Comparison of ENCODE assay signal across 9 cellular contexts in the genomic region with DNA sequence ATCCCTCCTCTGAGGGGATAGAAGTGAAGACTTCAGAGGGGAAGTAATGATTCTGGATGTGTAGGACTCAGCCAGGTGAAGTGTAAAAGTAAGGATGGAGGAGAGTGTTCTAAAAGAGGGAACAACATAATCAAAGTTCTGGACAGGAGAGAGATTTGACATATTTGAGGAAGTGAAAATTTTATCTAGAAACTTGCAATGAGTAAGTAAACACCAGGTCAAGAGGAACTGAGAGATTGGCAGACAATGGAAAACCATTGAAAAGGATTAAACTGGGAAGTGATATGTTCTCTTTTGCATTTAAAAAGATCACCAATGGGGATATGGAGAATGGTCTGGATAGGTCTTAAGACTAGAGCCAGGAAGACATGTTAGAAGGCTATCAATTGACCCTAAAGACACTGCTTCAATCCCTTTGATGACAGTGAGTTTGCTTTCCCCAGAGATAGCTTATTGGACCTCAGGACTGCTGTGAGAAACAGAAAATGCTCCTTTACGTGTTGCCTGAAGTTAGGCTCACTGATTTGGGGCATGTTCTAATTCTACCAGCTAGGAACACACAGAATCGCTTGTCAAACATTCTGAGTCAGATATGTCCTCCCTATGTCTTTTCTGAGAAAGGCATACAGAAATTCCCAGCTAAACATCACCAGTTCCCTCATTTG.
A peak's percentile ranks its signal among the peaks of the same experiment; 100 is the strongest.
DNase-seq lines count a peak whose midpoint lies in the region; ATAC-seq, FAIRE-seq and TF ChIP-seq lines count a peak whose summit lies in the region.
"Had no signal": no experiment of that assay in that cellular context is flagged by ENCODE, and none has a peak within 500 bp of the region (broad histone marks: within the 10 kb centered on the region; RNA-seq: fewer than 3 reads in every experiment).

No MANE protein-coding gene starts in this region.

- H3K27ac ChIP-seq in cingulate gyrus (ENCODE audit: low read depth, low read length), result peak overlapping the region; percentile 7
- H3K27ac ChIP-seq: VCaP had no signal

- intact Hi-C loops in posterior cingulate gyrus (cut with DNase I), result no loop called here

- DNase-seq in GM12891 (ENCODE audit: insufficient read length, low spot score), result no peak
- no peak for DNase-seq in posterior cingulate gyrus
- DNase-seq in activated CD8-positive, alpha-beta memory T cell treated with anti-CD3 and anti-CD28 coated beads, Interleukin-2, amount 50 U/mL, for 4 hours, result no peak
- DNase-seq in effector CD8-positive, alpha-beta T cell (lab: John Stamatoyannopoulos, UW), result no peak
- no peak for DNase-seq in stimulated activated CD4-positive, alpha-beta T cell treated with anti-CD3 and anti-CD28 coated beads, Interleukin-4, amount 100 ng/mL, for 4 hours

- FAIRE-seq in GM12891 (lab: Jason Lieb, UNC), result no peak

- ATAC-seq in GM21447 (IDR thresholded peaks at IDR 0.05; ENCODE audit: unreplicated experiment) (peak; percentile 79), HG03558 (IDR thresholded peaks at IDR 0.05; ENCODE audit: extremely low read depth, unreplicated experiment) (peak; percentile 68)

- TF ChIP-seq POLR2A in GM12891 (IDR thresholded peaks at IDR 0.05; ENCODE audit: low read depth, low read length), result no peak

TF ChIP-seq in GM12891, 5 proteins besides CTCF, POLR2A, EP300 and RAD21:
- TF ChIP-seq POLR2AphosphoS5 (IDR thresholded peaks at IDR 0.05; ENCODE audit: low read depth, low read length), result no peak
- no peak for TF ChIP-seq TAF1 (IDR thresholded peaks at IDR 0.05; ENCODE audit: low read depth, low read length)
- no peak for TF ChIP-seq PAX5 (IDR thresholded peaks at IDR 0.05; ENCODE audit: insufficient read depth, low read length, severe bottlenecking)
- TF ChIP-seq POU2F2 (IDR thresholded peaks at IDR 0.05; ENCODE audit: low read depth, low read length), result no peak
- peak; percentile 98 for TF ChIP-seq SPI1 (IDR thresholded peaks at IDR 0.05; ENCODE audit: low read depth, low read length)
TF ChIP-seq in GM12891: peak in this region for 1.
